9 cellular contexts compared by ENCODE assay signal in the genomic region with DNA sequence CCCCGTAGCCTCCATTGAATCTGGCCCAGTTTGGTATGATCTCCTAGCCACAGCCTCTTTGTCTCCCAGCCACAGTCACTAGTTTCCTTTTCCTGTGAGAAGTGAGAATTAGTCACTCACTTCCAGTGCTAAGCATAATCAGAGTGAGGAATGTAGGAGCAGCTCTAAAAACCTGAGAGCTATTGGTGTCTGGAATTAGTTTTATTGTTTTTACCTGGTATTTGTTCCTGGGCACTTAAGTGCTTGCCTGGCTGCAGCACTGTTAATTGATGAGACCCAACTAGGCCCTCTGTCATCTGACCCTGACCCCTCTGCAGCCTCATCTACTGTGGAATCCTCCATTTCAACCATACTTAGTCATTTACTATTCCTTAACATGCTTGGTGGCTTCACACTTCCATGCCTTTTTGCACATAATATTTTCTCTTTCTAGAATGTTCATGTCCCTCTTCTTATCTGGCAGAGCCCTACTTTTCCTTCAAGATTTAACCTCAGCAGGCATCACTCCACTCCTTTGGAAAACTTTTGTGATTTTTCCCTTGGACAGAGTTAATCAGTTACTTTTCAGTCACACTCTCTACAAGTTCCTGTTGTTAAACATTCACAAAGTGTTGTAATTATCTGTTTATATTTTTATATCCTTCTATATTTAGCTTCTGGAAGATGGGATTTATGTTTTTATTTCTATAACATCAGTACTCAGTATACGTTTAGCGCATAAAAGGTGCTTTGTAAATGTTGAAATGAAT. TPM values are rescaled to one million over a fixed set of nuclear protein-coding genes. Genes with fewer than 3 reads are reported as not detected.
DNase-seq lines count a peak whose midpoint lies in the region; TF ChIP-seq lines count a peak whose summit lies in the region.
"Had no signal": no experiment of that assay in that cellular context is flagged by ENCODE, and none has a peak within 500 bp of the region (broad histone marks: within the 10 kb centered on the region; RNA-seq: fewer than 3 reads in every experiment).

No MANE protein-coding gene starts in this region.

- no peaks in the 10 kb centered on the region for H3K9me3 Mint-ChIP-seq in osteocyte (ENCODE audit: unreplicated experiment)

- H3K9me3 ChIP-seq in suprapubic skin = no peaks in the 10 kb centered on the region
- no peaks in the 10 kb centered on the region for H3K9me3 ChIP-seq in BE2C

- 87% methylated on average over 3 of the region's 3 CpGs for WGBS in suprapubic skin

- H3K4me1 Mint-ChIP-seq in osteocyte (ENCODE audit: unreplicated experiment) = peaks cover 51% of the 10 kb centered on the region

- H3K27ac ChIP-seq in dorsolateral prefrontal cortex = peak overlapping the region in 54 of 59 donors; percentile 28 to 95 (median 72)
- H3K27ac ChIP-seq in suprapubic skin = no peak overlapping the region

- H3K36me3 ChIP-seq in suprapubic skin (no peaks in the 10 kb centered on the region), BE2C (no peaks in the 10 kb centered on the region)

- peak overlapping the region; percentile 16 for H3K27ac Mint-ChIP-seq in osteocyte (ENCODE audit: unreplicated experiment)

- DNase-seq in GDM1 (lab: John Stamatoyannopoulos, UW) = peak; percentile 20
- peak; percentile 80 for DNase-seq in M059J (ENCODE audit: low read depth)
- no peak for DNase-seq in dorsolateral prefrontal cortex
- DNase-seq in osteocyte (ENCODE audit: extremely low spot score, unreplicated experiment) = no peak
- no peak for DNase-seq in suprapubic skin (ENCODE audit: low spot score in 2 of 2)
- DNase-seq in NCI-H146 (lab: John Stamatoyannopoulos, UW) = no peak
- no peak for DNase-seq in BE2C
- DNase-seq in hypothalamus (lab: John Stamatoyannopoulos, UW) = no peak
- DNase-seq: NCI-H1436 treated with DMSO at 0.1 percent for 48 hours had no signal

- intact Hi-C loops in dorsolateral prefrontal cortex (cut with DNase I) = no loop called here

- H3K4me3 ChIP-seq in dorsolateral prefrontal cortex (no peak overlapping the region), suprapubic skin (no peak overlapping the region), BE2C (ENCODE audit: low read depth, low read length) (no peak overlapping the region)

- no peaks in the 10 kb centered on the region for H3K27me3 ChIP-seq in dorsolateral prefrontal cortex
- H3K27me3 ChIP-seq in suprapubic skin = no peaks in the 10 kb centered on the region
- H3K27me3 ChIP-seq in BE2C = no peaks in the 10 kb centered on the region

- TF ChIP-seq CTCF in dorsolateral prefrontal cortex (IDR thresholded peaks at IDR 0.05 in 54 of 56, conservative IDR thresholded peaks at IDR 0.05 in 2 of 56; ENCODE audit: low read depth in 1 of 56, partially characterized antibody in 56 of 56) = no peak
- no peak for TF ChIP-seq CTCF in osteocyte (IDR thresholded peaks at IDR 0.05)
- no peak for TF ChIP-seq CTCF in suprapubic skin (IDR thresholded peaks at IDR 0.05)
- TF ChIP-seq CTCF in BE2C (IDR thresholded peaks at IDR 0.05; ENCODE audit: low read depth, low read length) = no peak

- no peaks in the 10 kb centered on the region for H3K36me3 Mint-ChIP-seq in osteocyte (ENCODE audit: unreplicated experiment)

- no peak overlapping the region for H3K4me3 Mint-ChIP-seq in osteocyte (ENCODE audit: unreplicated experiment)

- H3K4me1 ChIP-seq in suprapubic skin (peaks cover 32% of the 10 kb centered on the region), BE2C (peaks cover 17% of the 10 kb centered on the region)

- no peak for TF ChIP-seq EP300 in suprapubic skin (IDR thresholded peaks at IDR 0.05)

- H3K27me3 Mint-ChIP-seq in osteocyte (ENCODE audit: unreplicated experiment) = no peaks in the 10 kb centered on the region

- TF ChIP-seq POLR2A in suprapubic skin (IDR thresholded peaks at IDR 0.05) = no peak

RNA-seq across cellular contexts. Expression of a gene that starts 48.8 kb away (rescaled TPM):
- 25.7 and 31.0 TPM in 2 replicates for total RNA-seq in M059J (2014; rRNA removed; shearing (Covaris generic))
- total RNA-seq in dorsolateral prefrontal cortex = 100 to 1,000 TPM in 47 of 120 experiments, 10 to 100 TPM in 73; 30.4 to 316 (median 86.1) TPM
- 23.7 and 24.0 TPM in 2 replicates for total RNA-seq in osteocyte
- 10 to 100 TPM; 15.3 to 48.5 (median 19.0) TPM for total RNA-seq in suprapubic skin
- polyA plus RNA-seq in BE2C (2012; ENCODE audit: insufficient read depth, insufficient read length, low read depth) = 4.1 TPM

Comparison
In these comparisons a context has a peak if more than half of its experiments do, and no peak if none do; other contexts are left out.
1. DNase-seq: peak in GDM1 (single experiment) and M059J (single experiment); none in dorsolateral prefrontal cortex (0 of 10), osteocyte (single experiment), suprapubic skin (0 of 2), NCI-H146 (single experiment), BE2C (single experiment) and hypothalamus (0 of 51).